8 cellular contexts compared by ENCODE assay signal in the genomic region with DNA sequence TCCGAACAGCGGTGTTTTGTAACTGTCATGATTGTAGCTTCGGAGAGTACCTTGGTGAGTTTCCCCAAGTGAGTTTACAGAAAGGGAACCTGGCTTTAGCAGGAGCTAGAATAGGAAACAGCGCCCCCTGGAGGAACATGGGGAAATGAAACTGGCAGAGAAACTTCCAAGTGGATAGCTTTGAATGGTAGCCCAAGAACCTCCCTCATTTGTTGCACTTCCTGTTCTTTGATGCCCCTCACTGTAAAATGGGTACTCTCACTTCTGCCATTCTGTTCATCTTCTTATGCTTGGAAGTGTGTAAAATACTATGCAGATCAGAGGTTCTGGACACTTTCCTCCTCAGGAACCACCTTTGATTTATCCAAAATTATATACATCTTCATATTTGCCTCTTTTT. TPM values are rescaled to one million over a fixed set of nuclear protein-coding genes. Genes with fewer than 3 reads are reported as not detected.
DNase-seq lines count a peak whose midpoint lies in the region; ATAC-seq and TF ChIP-seq lines count a peak whose summit lies in the region.

No MANE protein-coding gene starts in this region.

- intact Hi-C loops in psoas muscle (cut with DNase I) = loop anchor here (1.0 to 10.0 kb wide), 4 partner anchors 59 to 826 kb away; partner anchors contain the start of gene LONRF2 (in 1 of the 2)
- intact Hi-C loops in aorta (cut with DNase I) = loop anchor here (1.0 to 10.0 kb wide), 4 partner anchors 118 to 826 kb away; no protein-coding TSS in a partner anchor

- ATAC-seq in GM21390 (IDR thresholded peaks at IDR 0.05; ENCODE audit: unreplicated experiment) (peak; percentile 60), psoas muscle (peak; percentile 64 to 85 (median 76)), aorta (ENCODE audit: low FRiP score) (peak; percentile 59)

- H3K27me3 ChIP-seq in MG63 (no peaks in the 10 kb centered on the region), cardiac muscle cell (no peaks in the 10 kb centered on the region), psoas muscle (ENCODE audit: insufficient read depth in 3 of 3, low read length in 2 of 3) (peaks cover 0 to 4% (median 0%) of the 10 kb centered on the region in 3 donors), aorta (ENCODE audit: control insufficient read depth in 1 of 2, insufficient read depth in 2 of 2, low read length in 1 of 2) (no peaks in the 10 kb centered on the region)

- no peaks in the 10 kb centered on the region for H3K4me1 ChIP-seq in cardiac muscle cell (ENCODE audit: low read depth)
- H3K4me1 ChIP-seq in psoas muscle = no peaks in the 10 kb centered on the region
- H3K4me1 ChIP-seq in aorta (ENCODE audit: control insufficient read depth in 1 of 2, insufficient read depth in 2 of 2, low read length in 2 of 2) = no peaks in the 10 kb centered on the region

- TF ChIP-seq CTCF in cardiac muscle cell (IDR thresholded peaks at IDR 0.05; ENCODE audit: low read depth, low read length) (peak; percentile 94), psoas muscle (IDR thresholded peaks at IDR 0.05) (peak; percentile 89)

- H3K9me3 ChIP-seq in MG63 (no peaks in the 10 kb centered on the region), cardiac muscle cell (ENCODE audit: low read depth) (no peaks in the 10 kb centered on the region), psoas muscle (no peaks in the 10 kb centered on the region), aorta (ENCODE audit: control insufficient read depth, low read length) (peaks cover 2% of the 10 kb centered on the region)

- H3K4me3 ChIP-seq in MG63 = no peak overlapping the region
- no peak overlapping the region for H3K4me3 ChIP-seq in cardiac muscle cell
- no peak overlapping the region for H3K4me3 ChIP-seq in psoas muscle
- H3K4me3 ChIP-seq in aorta (ENCODE audit: low read length in 2 of 2) = no peak overlapping the region

- H3K36me3 ChIP-seq in MG63 (no peaks in the 10 kb centered on the region), cardiac muscle cell (no peaks in the 10 kb centered on the region), psoas muscle (ENCODE audit: insufficient read depth in 1 of 2, low read depth in 1 of 2) (no peaks in the 10 kb centered on the region), aorta (ENCODE audit: control insufficient read depth in 1 of 2, insufficient read depth in 2 of 2, low read length in 1 of 2) (no peaks in the 10 kb centered on the region)

- DNase-seq in CMK (ENCODE audit: low read depth) = peak; percentile 39
- DNase-seq in MG63 = peak; percentile 54
- DNase-seq in SK-N-DZ (ENCODE audit: low spot score) = peak; percentile 71
- DNase-seq in activated naive CD4-positive, alpha-beta T cell treated with Interleukin-2 at 50 U/mL for 16 hours = peak; percentile 65
- peak; percentile 84 to 87 for DNase-seq in cardiac muscle cell (ENCODE audit: low read depth in 1 of 2, low spot score in 1 of 2)
- peak; percentile 69 to 74 for DNase-seq in psoas muscle
- DNase-seq in aorta = peak; percentile 87 to 88

- WGBS in psoas muscle, 3 donors = 37 to 46% (median 39%) methylated on average over 4 of the region's 4 CpGs
- WGBS in aorta, 2 donors = 25 to 33% methylated on average over 4 of the region's 4 CpGs

- H3K27ac ChIP-seq in cardiac muscle cell = no peak overlapping the region
- H3K27ac ChIP-seq in psoas muscle = no peak overlapping the region
- no peak overlapping the region for H3K27ac ChIP-seq in aorta (ENCODE audit: low read depth in 1 of 2, low read length in 2 of 2)

RNA-seq across cellular contexts. Expression of gene CHST10, which starts 36.2 kb away (rescaled TPM):
- total RNA-seq in MG63 (2014; rRNA removed; shearing (Covaris generic); ENCODE audit: low replicate concordance) = 21.7 and 40.4 TPM in 2 replicates
- polyA plus RNA-seq in SK-N-DZ (2014; cell fraction: cytosol; rRNA removed) = 20.1 and 22.4 TPM in 2 replicates
- 20.2 and 21.5 TPM in 2 replicates for polyA plus RNA-seq in SK-N-DZ (2014; cell fraction: nucleus; rRNA removed)
- total RNA-seq in cardiac muscle cell (21.6 and 22.2 TPM in 2 replicates), psoas muscle (1 to 10 TPM; 3.1 to 6.3 (median 5.6) TPM), aorta (1 to 10 TPM; 6.0 to 6.7 TPM)
- polyA plus RNA-seq in cardiac muscle cell (21.0 and 30.0 TPM in 2 replicates), psoas muscle (1 to 10 TPM; 3.2 to 4.4 (median 4.1) TPM), aorta (1 to 10 TPM; 2.1 to 3.9 TPM)

RNA-seq across cellular contexts. Expression of gene LONRF2, which starts 58.9 kb away (rescaled TPM):
- total RNA-seq in MG63 (2014; rRNA removed; shearing (Covaris generic); ENCODE audit: low replicate concordance) = 1.4 and 2.0 TPM in 2 replicates
- 1.0 and 1.5 TPM in 2 replicates for polyA plus RNA-seq in SK-N-DZ (2014; cell fraction: cytosol; rRNA removed)
- 1.7 and 2.6 TPM in 2 replicates for polyA plus RNA-seq in SK-N-DZ (2014; cell fraction: nucleus; rRNA removed)
- 0.83 and 1.7 TPM in 2 replicates for total RNA-seq in cardiac muscle cell
- 0.36 and 1.3 TPM in 2 replicates for polyA plus RNA-seq in cardiac muscle cell
- 10 to 100 TPM in 1 of 4 donors, 1 to 10 TPM in 3; 5.2 to 11.5 (median 7.3) TPM for total RNA-seq in psoas muscle
- 1 to 10 TPM in 1 of 3 donors, under 1 TPM in 2; 0.22 to 5.7 (median 0.65) TPM for polyA plus RNA-seq in psoas muscle
- 10 to 100 TPM; 10.3 to 10.9 TPM for total RNA-seq in aorta
- polyA plus RNA-seq in aorta = under 1 TPM; 0.43 to 0.75 TPM
